Comparison of ENCODE assay signal across 8 cellular contexts in the genomic region with DNA sequence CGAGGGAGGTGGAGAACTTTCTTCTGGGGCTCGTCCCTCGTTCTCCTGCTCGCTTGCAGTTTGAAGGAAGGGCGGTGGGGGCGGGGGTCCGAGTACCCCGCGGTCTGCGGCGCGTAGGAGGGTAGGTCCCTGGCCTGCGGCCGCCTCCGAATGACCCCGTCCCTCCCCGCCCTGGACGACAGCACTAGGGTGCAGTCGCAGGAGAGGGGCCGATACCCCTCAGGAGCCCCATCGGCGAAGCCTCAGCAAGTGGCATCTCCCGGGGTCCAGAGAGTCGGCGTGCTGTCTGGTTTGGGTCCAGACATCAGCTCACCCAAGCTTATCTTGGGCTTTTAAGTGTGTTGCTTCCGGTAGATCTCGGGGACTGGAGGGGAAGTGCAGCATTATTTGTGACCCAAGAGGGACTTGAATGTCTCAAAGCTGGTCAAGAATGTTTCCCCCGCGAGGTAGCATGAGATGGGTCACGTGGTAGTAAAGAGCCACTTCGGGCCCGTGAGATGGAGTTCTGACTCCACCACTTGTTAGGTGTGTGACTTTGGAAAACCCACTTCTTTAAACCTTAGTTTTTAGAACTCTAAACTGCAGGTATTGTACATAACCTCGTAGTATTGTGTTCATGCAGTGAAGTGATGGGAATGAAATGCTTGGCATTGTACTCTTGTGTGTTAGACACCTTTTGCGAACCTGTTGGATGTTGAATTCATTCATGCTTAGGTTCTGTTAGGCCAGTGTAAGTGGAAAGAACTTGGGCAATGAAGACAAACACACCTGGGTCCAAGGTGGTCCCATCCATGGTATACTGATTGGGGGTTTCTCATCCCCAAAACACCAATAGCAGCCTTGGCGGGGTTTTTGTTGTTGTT. TPM values are rescaled to one million over a fixed set of nuclear protein-coding genes. Genes with fewer than 3 reads are reported as not detected.
DNase-seq lines count a peak whose midpoint lies in the region; ATAC-seq and TF ChIP-seq lines count a peak whose summit lies in the region.

No MANE protein-coding gene starts in this region.

- peaks cover 32% of the 10 kb centered on the region for H3K27me3 Mint-ChIP-seq in MCF 10A (ENCODE audit: insufficient read depth, unreplicated experiment)

- H3K36me3 Mint-ChIP-seq in MCF 10A (ENCODE audit: insufficient read depth, unreplicated experiment) = no peaks in the 10 kb centered on the region

- ATAC-seq in HG03135 (IDR thresholded peaks at IDR 0.05; ENCODE audit: unreplicated experiment) = peak; percentile 34
- peak; percentile 17 for ATAC-seq in SK-N-SH treated with all-trans-retinoic acid at 6 μM for 48 hours

- peak; percentile 66 to 73 (median 70) for DNase-seq in NCI-H1417 (lab: John Stamatoyannopoulos, UW)
- no peak for DNase-seq in NCI-H1417 treated with DMSO at 0.1 percent for 48 hours (lab: John Stamatoyannopoulos, UW)
- no peak for DNase-seq in MCF 10A (ENCODE audit: unreplicated experiment)
- peak; percentile 57 for DNase-seq in kidney tubule cell (ENCODE audit: low spot score)
- peak; percentile 10 for DNase-seq in stimulated activated CD4-positive, alpha-beta T cell treated with anti-CD3 and anti-CD28 coated beads, Interleukin-4, amount 100 ng/mL, for 24 hours
- no peak for DNase-seq in NCI-H2081 treated with DMSO at 0.1 percent for 48 hours (lab: John Stamatoyannopoulos, UW)

- CTCF ChIA-PET in MCF 10A (lab: Yijun Ruan, JAX) = interaction anchor here (0.6 to 1.2 kb wide), 9 partner anchors 13 to 226 kb away, joined by 3 to 5 read pairs (median 3); no protein-coding TSS in a partner anchor

- no peaks in the 10 kb centered on the region for H3K4me1 Mint-ChIP-seq in MCF 10A (ENCODE audit: insufficient read depth, unreplicated experiment)

- POLR2A ChIA-PET in MCF 10A (lab: Yijun Ruan, JAX) = interaction anchor here (0.6 to 0.8 kb wide), 3 partner anchors 161 to 205 kb away, joined by 3 read pairs; a partner anchor contains a TSS

- no peak overlapping the region for H3K27ac Mint-ChIP-seq in MCF 10A (ENCODE audit: low read depth, unreplicated experiment)

- no peaks in the 10 kb centered on the region for H3K9me3 Mint-ChIP-seq in MCF 10A (ENCODE audit: unreplicated experiment)

- no TSS peak for BruUV-seq in MCF 10A (replicated peaks; lab: Mats Ljungman, UMichigan)

- TF ChIP-seq CTCF in MCF 10A (IDR thresholded peaks at IDR 0.05; ENCODE audit: unreplicated experiment) = no peak

- intact Hi-C loops in MCF 10A (cut with micrococcal nuclease) = loop anchor here (1.0 to 10.0 kb wide), 3 partner anchors 163 to 501 kb away; no protein-coding TSS in a partner anchor

- H3K4me3 Mint-ChIP-seq in MCF 10A (ENCODE audit: unreplicated experiment) = peak overlapping the region; percentile 52

TF ChIP-seq in SK-N-SH treated with all-trans-retinoic acid at 6 μM for 48 hours, 23 proteins besides CTCF, POLR2A, EP300 and RAD21:
- no peak for TF ChIP-seq OSR1 (CRISPR knock-in tag; IDR thresholded peaks at IDR 0.05)
- no peak for TF ChIP-seq ZC3H10 (CRISPR knock-in tag; IDR thresholded peaks at IDR 0.05)
- TF ChIP-seq, protein P1, sequence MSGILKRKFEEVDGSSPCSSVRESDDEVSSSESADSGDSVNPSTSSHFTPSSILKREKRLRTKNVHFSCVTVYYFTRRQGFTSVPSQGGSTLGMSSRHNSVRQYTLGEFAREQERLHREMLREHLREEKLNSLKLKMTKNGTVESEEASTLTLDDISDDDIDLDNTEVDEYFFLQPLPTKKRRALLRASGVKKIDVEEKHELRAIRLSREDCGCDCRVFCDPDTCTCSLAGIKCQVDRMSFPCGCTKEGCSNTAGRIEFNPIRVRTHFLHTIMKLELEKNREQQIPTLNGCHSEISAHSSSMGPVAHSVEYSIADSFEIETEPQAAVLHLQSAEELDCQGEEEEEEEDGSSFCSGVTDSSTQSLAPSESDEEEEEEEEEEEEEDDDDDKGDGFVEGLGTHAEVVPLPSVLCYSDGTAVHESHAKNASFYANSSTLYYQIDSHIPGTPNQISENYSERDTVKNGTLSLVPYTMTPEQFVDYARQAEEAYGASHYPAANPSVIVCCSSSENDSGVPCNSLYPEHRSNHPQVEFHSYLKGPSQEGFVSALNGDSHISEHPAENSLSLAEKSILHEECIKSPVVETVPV (CRISPR knock-in tag; IDR thresholded peaks at IDR 0.05) = no peak
- TF ChIP-seq, protein P2, sequence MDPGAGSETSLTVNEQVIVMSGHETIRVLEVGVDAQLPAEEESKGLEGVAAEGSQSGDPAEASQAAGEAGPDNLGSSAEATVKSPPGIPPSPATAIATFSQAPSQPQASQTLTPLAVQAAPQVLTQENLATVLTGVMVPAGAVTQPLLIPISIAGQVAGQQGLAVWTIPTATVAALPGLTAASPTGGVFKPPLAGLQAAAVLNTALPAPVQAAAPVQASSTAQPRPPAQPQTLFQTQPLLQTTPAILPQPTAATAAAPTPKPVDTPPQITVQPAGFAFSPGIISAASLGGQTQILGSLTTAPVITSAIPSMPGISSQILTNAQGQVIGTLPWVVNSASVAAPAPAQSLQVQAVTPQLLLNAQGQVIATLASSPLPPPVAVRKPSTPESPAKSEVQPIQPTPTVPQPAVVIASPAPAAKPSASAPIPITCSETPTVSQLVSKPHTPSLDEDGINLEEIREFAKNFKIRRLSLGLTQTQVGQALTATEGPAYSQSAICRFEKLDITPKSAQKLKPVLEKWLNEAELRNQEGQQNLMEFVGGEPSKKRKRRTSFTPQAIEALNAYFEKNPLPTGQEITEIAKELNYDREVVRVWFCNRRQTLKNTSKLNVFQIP (CRISPR knock-in tag; IDR thresholded peaks at IDR 0.05; ENCODE audit: borderline replicate concordance, low read depth) = no peak
- TF ChIP-seq, protein P3, sequence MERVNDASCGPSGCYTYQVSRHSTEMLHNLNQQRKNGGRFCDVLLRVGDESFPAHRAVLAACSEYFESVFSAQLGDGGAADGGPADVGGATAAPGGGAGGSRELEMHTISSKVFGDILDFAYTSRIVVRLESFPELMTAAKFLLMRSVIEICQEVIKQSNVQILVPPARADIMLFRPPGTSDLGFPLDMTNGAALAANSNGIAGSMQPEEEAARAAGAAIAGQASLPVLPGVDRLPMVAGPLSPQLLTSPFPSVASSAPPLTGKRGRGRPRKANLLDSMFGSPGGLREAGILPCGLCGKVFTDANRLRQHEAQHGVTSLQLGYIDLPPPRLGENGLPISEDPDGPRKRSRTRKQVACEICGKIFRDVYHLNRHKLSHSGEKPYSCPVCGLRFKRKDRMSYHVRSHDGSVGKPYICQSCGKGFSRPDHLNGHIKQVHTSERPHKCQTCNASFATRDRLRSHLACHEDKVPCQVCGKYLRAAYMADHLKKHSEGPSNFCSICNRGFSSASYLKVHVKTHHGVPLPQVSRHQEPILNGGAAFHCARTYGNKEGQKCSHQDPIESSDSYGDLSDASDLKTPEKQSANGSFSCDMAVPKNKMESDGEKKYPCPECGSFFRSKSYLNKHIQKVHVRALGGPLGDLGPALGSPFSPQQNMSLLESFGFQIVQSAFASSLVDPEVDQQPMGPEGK (CRISPR knock-in tag; IDR thresholded peaks at IDR 0.05; ENCODE audit: borderline replicate concordance) = no peak
- TF ChIP-seq PPARA (CRISPR knock-in tag; IDR thresholded peaks at IDR 0.05; ENCODE audit: borderline replicate concordance) = no peak
- TF ChIP-seq ISL1 (CRISPR knock-in tag; IDR thresholded peaks at IDR 0.05) = no peak
- no peak for TF ChIP-seq TCF4 (CRISPR knock-in tag; IDR thresholded peaks at IDR 0.05; ENCODE audit: borderline replicate concordance)
- no peak for TF ChIP-seq ESRRG (CRISPR knock-in tag; IDR thresholded peaks at IDR 0.05)

RNA-seq across cellular contexts. Expression of a gene that starts 0.9 kb away (rescaled TPM):
- total RNA-seq in MCF 10A (2022) = 1.0 and 2.1 TPM in 2 replicates

RNA-seq across cellular contexts. Expression of a gene that starts 21.8 kb away (rescaled TPM):
- 0.33 and 0.49 TPM in 2 replicates for total RNA-seq in MCF 10A (2022)

Comparison
In these comparisons a context has a peak if more than half of its experiments do, and no peak if none do; other contexts are left out.
1. DNase-seq: peak in NCI-H1417 (3 of 3), kidney tubule cell (single experiment) and stimulated activated CD4-positive, alpha-beta T cell treated with anti-CD3 and anti-CD28 coated beads, Interleukin-4, amount 100 ng/mL, for 24 hours (single experiment); none in NCI-H1417 treated with DMSO at 0.1 percent for 48 hours (single experiment), MCF 10A (single experiment) and NCI-H2081 treated with DMSO at 0.1 percent for 48 hours (single experiment).